ENCODE assay signal across 40 cellular contexts in genomic region chr2:132401326-132401725, GRCh38. TPM values are rescaled to one million over a fixed set of nuclear protein-coding genes. Genes with fewer than 3 reads are reported as not detected.
"Had no signal": no experiment of that assay in that cellular context is flagged by ENCODE, and none has a peak within 500 bp of the region (broad histone marks: within the 10 kb centered on the region; RNA-seq: fewer than 3 reads in every experiment).

No MANE protein-coding gene starts in this region.

- H3K4me3 ChIP-seq: adrenal gland, ascending aorta, body of pancreas, breast epithelium, cardiac muscle cell had no signal

- H3K9me3 Mint-ChIP-seq: activated naive CD4-positive, alpha-beta T cell treated with anti-CD3 and anti-CD28 coated beads, Interleukin-2, amount 50 U/mL, for 24 hours; activated naive CD8-positive, alpha-beta T cell treated with anti-CD3 and anti-CD28 coated beads for 36 hours; activated naive CD8-positive, alpha-beta T cell treated with anti-CD3 and anti-CD28 coated beads, Interleukin-2, amount 10 ng/mL, durations not matched to agents 7 days and 5 days; activated naive CD8-positive, alpha-beta T cell treated with anti-CD3 and anti-CD28 coated beads, Interleukin-2, amount 50 U/mL, for 24 hours; activated T-helper 1 cell treated with anti-CD3 and anti-CD28 coated beads, Interleukin-12 subunit alpha, Interleukin-12 subunit beta, Interleukin-2, Interleukin-4 antibody, amounts not matched to agents 30 ng/mL and 10 ng/mL and 1 ng/mL, durations not matched to agents 14 hours and 24 hours and 36 hours had no signal

- DNase-seq: activated effector memory CD4-positive, alpha-beta T cell treated with anti-CD3 and anti-CD28 coated beads, Interleukin-2, amount 50 U/mL, for 16 hours; activated effector memory CD4-positive, alpha-beta T cell treated with Interleukin-2 at 50 U/mL for 16 hours; activated gamma-delta T cell; activated gamma-delta T cell treated with Interleukin-2 at 50 U/mL for 16 hours; activated naive CD4-positive, alpha-beta T cell; activated naive CD4-positive, alpha-beta T cell treated with anti-CD3 and anti-CD28 coated beads for 36 hours; activated naive CD4-positive, alpha-beta T cell treated with anti-CD3 and anti-CD28 coated beads, Interleukin-2, amount 10 ng/mL, durations not matched to agents 7 days and 5 days; activated naive CD4-positive, alpha-beta T cell treated with anti-CD3 and anti-CD28 coated beads, Interleukin-2, amount 50 U/mL, for 16 hours; activated naive CD4-positive, alpha-beta T cell treated with Interleukin-2 at 50 U/mL for 16 hours; activated naive CD8-positive, alpha-beta T cell treated with anti-CD3 and anti-CD28 coated beads for 36 hours; activated naive CD8-positive, alpha-beta T cell treated with anti-CD3 and anti-CD28 coated beads, Interleukin-2, amount 10 ng/mL, durations not matched to agents 7 days and 5 days; activated naive CD8-positive, alpha-beta T cell treated with anti-CD3 and anti-CD28 coated beads, Interleukin-2, amount 50 U/mL, for 24 hours; activated T-cell treated with anti-CD3 and anti-CD28 coated beads for 4 hours; activated T-cell treated with anti-CD3 and anti-CD28 coated beads, Interleukin-2, amount 50 U/mL, for 1 hour; activated T-cell treated with anti-CD3 and anti-CD28 coated beads, Interleukin-2, amount 50 U/mL, for 24 hours; activated T-cell treated with anti-CD3 and anti-CD28 coated beads, Interleukin-2, amount 50 U/mL, for 4 hours; activated T-cell treated with anti-CD3 and anti-CD28 coated beads, Interleukin-2, amount 50 U/mL, for 48 hours; activated T-cell treated with anti-CD3 and anti-CD28 coated beads, Interleukin-2, amount 50 U/mL, for 72 hours; adrenal gland; amniotic stem cell; amygdala; anterior cingulate cortex; aorta; body of pancreas; brain microvascular endothelial cell; caudate nucleus; central memory CD4-positive, alpha-beta T cell; cerebellar nuclear complex had no signal

- H3K27me3 ChIP-seq: ascending aorta, body of pancreas, brain microvascular endothelial cell, breast epithelium, cardiac muscle cell had no signal

- H3K4me1 Mint-ChIP-seq: activated naive CD4-positive, alpha-beta T cell treated with anti-CD3 and anti-CD28 coated beads, Interleukin-2, amount 10 ng/mL, durations not matched to agents 7 days and 5 days; activated naive CD4-positive, alpha-beta T cell treated with anti-CD3 and anti-CD28 coated beads, Interleukin-2, amount 50 U/mL, for 24 hours; activated naive CD8-positive, alpha-beta T cell treated with anti-CD3 and anti-CD28 coated beads for 36 hours; activated naive CD8-positive, alpha-beta T cell treated with anti-CD3 and anti-CD28 coated beads, Interleukin-2, amount 10 ng/mL, durations not matched to agents 7 days and 5 days; activated naive CD8-positive, alpha-beta T cell treated with anti-CD3 and anti-CD28 coated beads, Interleukin-2, amount 50 U/mL, for 24 hours; activated T-helper 17 cell treated with anti-CD3 and anti-CD28 coated beads, Interleukin-2, amount 50 U/mL, for 72 hours; brain; central memory CD8-positive, alpha-beta T cell had no signal

- H3K36me3 ChIP-seq: adrenal gland, ascending aorta, brain microvascular endothelial cell, breast epithelium, cardiac muscle cell had no signal

- H3K9me3 ChIP-seq: ascending aorta, body of pancreas, breast epithelium had no signal

- H3K36me3 Mint-ChIP-seq: activated naive CD4-positive, alpha-beta T cell treated with anti-CD3 and anti-CD28 coated beads, Interleukin-2, amount 10 ng/mL, durations not matched to agents 7 days and 5 days; activated naive CD4-positive, alpha-beta T cell treated with anti-CD3 and anti-CD28 coated beads, Interleukin-2, amount 50 U/mL, for 24 hours; activated naive CD4-positive, alpha-beta T cell treated with anti-CD3 and anti-CD28 coated beads, Interleukin-2, amount 50 U/mL, for 72 hours; activated naive CD8-positive, alpha-beta T cell; activated naive CD8-positive, alpha-beta T cell treated with anti-CD3 and anti-CD28 coated beads for 36 hours; activated naive CD8-positive, alpha-beta T cell treated with anti-CD3 and anti-CD28 coated beads, Interleukin-2, amount 10 ng/mL, durations not matched to agents 7 days and 5 days; brain had no signal

- H3K27ac ChIP-seq: adrenal gland, ascending aorta, body of pancreas, brain microvascular endothelial cell, breast epithelium, cardiac muscle cell had no signal

- H3K27me3 Mint-ChIP-seq: activated naive CD4-positive, alpha-beta T cell treated with anti-CD3 and anti-CD28 coated beads, Interleukin-2, amount 10 ng/mL, durations not matched to agents 7 days and 5 days; activated naive CD4-positive, alpha-beta T cell treated with anti-CD3 and anti-CD28 coated beads, Interleukin-2, amount 50 U/mL, for 24 hours; activated naive CD8-positive, alpha-beta T cell treated with anti-CD3 and anti-CD28 coated beads, Interleukin-2, amount 10 ng/mL, durations not matched to agents 7 days and 5 days; activated naive CD8-positive, alpha-beta T cell treated with anti-CD3 and anti-CD28 coated beads, Interleukin-2, amount 50 U/mL, for 24 hours; activated T-cell treated with anti-CD3 and anti-CD28 coated beads, Interleukin-2, amount 50 U/mL, for 24 hours; activated T-helper 17 cell treated with anti-CD3 and anti-CD28 coated beads, Interleukin-2, amount 50 U/mL, for 72 hours; central memory CD8-positive, alpha-beta T cell had no signal

- H3K4me3 Mint-ChIP-seq: activated naive CD4-positive, alpha-beta T cell treated with anti-CD3 and anti-CD28 coated beads for 36 hours; activated naive CD4-positive, alpha-beta T cell treated with anti-CD3 and anti-CD28 coated beads, Interleukin-2, amount 10 ng/mL, durations not matched to agents 7 days and 5 days; activated naive CD4-positive, alpha-beta T cell treated with anti-CD3 and anti-CD28 coated beads, Interleukin-2, amount 50 U/mL, for 24 hours; activated naive CD8-positive, alpha-beta T cell; activated naive CD8-positive, alpha-beta T cell treated with anti-CD3 and anti-CD28 coated beads for 36 hours; activated naive CD8-positive, alpha-beta T cell treated with anti-CD3 and anti-CD28 coated beads, Interleukin-2, amount 10 ng/mL, durations not matched to agents 7 days and 5 days; activated naive CD8-positive, alpha-beta T cell treated with anti-CD3 and anti-CD28 coated beads, Interleukin-2, amount 50 U/mL, for 24 hours; activated T-cell treated with anti-CD3 and anti-CD28 coated beads, Interleukin-2, amount 50 U/mL, for 24 hours; activated T-cell treated with anti-CD3 and anti-CD28 coated beads, Interleukin-2, amount 50 U/mL, for 4 hours; activated T-cell treated with anti-CD3 and anti-CD28 coated beads, Interleukin-2, amount 50 U/mL, for 72 hours; activated T-helper 1 cell treated with anti-CD3 and anti-CD28 coated beads, Interleukin-12 subunit alpha, Interleukin-12 subunit beta, Interleukin-2, Interleukin-4 antibody, amounts not matched to agents 30 ng/mL and 10 ng/mL and 1 ng/mL, durations not matched to agents 14 hours and 24 hours and 36 hours; activated T-helper 17 cell treated with anti-CD3 and anti-CD28 coated beads, Interleukin-2, amount 50 U/mL, for 72 hours; brain; central memory CD8-positive, alpha-beta T cell had no signal

- H3K27ac Mint-ChIP-seq: activated naive CD4-positive, alpha-beta T cell treated with anti-CD3 and anti-CD28 coated beads for 36 hours; activated naive CD4-positive, alpha-beta T cell treated with anti-CD3 and anti-CD28 coated beads, Interleukin-2, amount 10 ng/mL, durations not matched to agents 7 days and 5 days; activated naive CD4-positive, alpha-beta T cell treated with anti-CD3 and anti-CD28 coated beads, Interleukin-2, amount 50 U/mL, for 24 hours; activated naive CD4-positive, alpha-beta T cell treated with anti-CD3 and anti-CD28 coated beads, Interleukin-2, amount 50 U/mL, for 72 hours; activated naive CD8-positive, alpha-beta T cell; activated naive CD8-positive, alpha-beta T cell treated with anti-CD3 and anti-CD28 coated beads for 36 hours; activated naive CD8-positive, alpha-beta T cell treated with anti-CD3 and anti-CD28 coated beads, Interleukin-2, amount 10 ng/mL, durations not matched to agents 7 days and 5 days; activated naive CD8-positive, alpha-beta T cell treated with anti-CD3 and anti-CD28 coated beads, Interleukin-2, amount 50 U/mL, for 24 hours; activated T-cell treated with anti-CD3 and anti-CD28 coated beads, Interleukin-2, amount 50 U/mL, for 24 hours; activated T-cell treated with anti-CD3 and anti-CD28 coated beads, Interleukin-2, amount 50 U/mL, for 72 hours; activated T-helper 1 cell treated with anti-CD3 and anti-CD28 coated beads, Interleukin-12 subunit alpha, Interleukin-12 subunit beta, Interleukin-2, Interleukin-4 antibody, amounts not matched to agents 30 ng/mL and 10 ng/mL and 1 ng/mL, durations not matched to agents 14 hours and 24 hours and 36 hours; activated T-helper 17 cell treated with anti-CD3 and anti-CD28 coated beads, Interleukin-2, amount 50 U/mL, for 72 hours; activated T-helper 2 cell treated with anti-CD3 and anti-CD28 coated beads, Interferon-gamma antibody, Interleukin-2, Interleukin-4, amounts not matched to agents 10 μg/mL and 5 μg/mL and 100 μg/mL, durations not matched to agents 14 hours and 24 hours and 36 hours had no signal

- H3K4me1 ChIP-seq: adrenal gland, ascending aorta, body of pancreas, breast epithelium had no signal

RNA-seq across cellular contexts. Expression of gene GPR39, which starts 15.3 kb away (rescaled TPM):
- total RNA-seq: activated naive CD4-positive, alpha-beta T cell treated with anti-CD3 and anti-CD28 coated beads for 36 hours; activated naive CD4-positive, alpha-beta T cell treated with anti-CD3 and anti-CD28 coated beads, Interleukin-2, amount 50 U/mL, for 72 hours; activated naive CD8-positive, alpha-beta T cell treated with anti-CD3 and anti-CD28 coated beads for 36 hours; activated naive CD8-positive, alpha-beta T cell treated with anti-CD3 and anti-CD28 coated beads, Interleukin-2, amount 10 ng/mL, durations not matched to agents 7 days and 5 days; activated T-cell treated with anti-CD3 and anti-CD28 coated beads, Interleukin-2, amount 50 U/mL, for 4 hours; activated T-cell treated with anti-CD3 and anti-CD28 coated beads, Interleukin-2, amount 50 U/mL, for 72 hours; activated T-helper 1 cell treated with anti-CD3 and anti-CD28 coated beads, Interleukin-12 subunit alpha, Interleukin-12 subunit beta, Interleukin-2, Interleukin-4 antibody, amounts not matched to agents 30 ng/mL and 10 ng/mL and 1 ng/mL, durations not matched to agents 14 hours and 24 hours and 36 hours; activated T-helper 17 cell treated with anti-CD3 and anti-CD28 coated beads, Interleukin-2, amount 50 U/mL, for 72 hours; activated T-helper 2 cell treated with anti-CD3 and anti-CD28 coated beads, Interferon-gamma antibody, Interleukin-2, Interleukin-4, amounts not matched to agents 10 μg/mL and 5 μg/mL and 100 μg/mL, durations not matched to agents 14 hours and 24 hours and 36 hours; cardiac septum had no signal
- polyA plus RNA-seq: aorta had no signal
